ENCODE assay signal across 8 cellular contexts in genomic region chr1:64470670-64471217, GRCh38. TPM values are rescaled to one million over a fixed set of nuclear protein-coding genes. Genes with fewer than 3 reads are reported as not detected.
DNase-seq lines count a peak whose midpoint lies in the region; ATAC-seq and TF ChIP-seq lines count a peak whose summit lies in the region.

No MANE protein-coding gene starts in this region.

- DNase-seq in CD14-positive monocyte (ENCODE audit: low spot score) (no peak), HK-2 (ENCODE audit: unreplicated experiment) (peak; percentile 39), left ventricle myocardium inferior (peak; percentile 25), prostate gland (ENCODE audit: low spot score) (peak; percentile 8), NCI-H1048 (lab: John Stamatoyannopoulos, UW) (no peak)
- DNase-seq in activated T-cell treated with anti-CD3 and anti-CD28 coated beads, Interleukin-2, amount 50 U/mL, for 72 hours, result peak; percentile 25 to 29

- H3K4me3 Mint-ChIP-seq in CD14-positive monocyte, result peak overlapping the region; percentile 81 to 92
- peak overlapping the region; percentile 79 to 93 for H3K4me3 Mint-ChIP-seq in activated T-cell treated with anti-CD3 and anti-CD28 coated beads, Interleukin-2, amount 50 U/mL, for 72 hours

- H3K27me3 ChIP-seq in left ventricle myocardium inferior (ENCODE audit: low read depth), result peaks cover 8% of the 10 kb centered on the region
- H3K27me3 ChIP-seq in prostate gland (replicated peaks; ENCODE audit: insufficient read depth), result no peaks in the 10 kb centered on the region

- H3K27ac ChIP-seq in left ventricle myocardium inferior (replicated peaks) (peak overlapping the region; percentile 87), prostate gland (peak overlapping the region; percentile 81 to 82)

- H3K4me1 ChIP-seq in left ventricle myocardium inferior (peaks cover 53% of the 10 kb centered on the region), prostate gland (replicated peaks) (no peaks in the 10 kb centered on the region)

- H3K9me3 ChIP-seq in left ventricle myocardium inferior (replicated peaks) (no peaks in the 10 kb centered on the region), prostate gland (no peaks in the 10 kb centered on the region)

- peaks cover 7 to 12% of the 10 kb centered on the region in 2 donors for H3K36me3 Mint-ChIP-seq in CD14-positive monocyte
- H3K36me3 Mint-ChIP-seq in activated T-cell treated with anti-CD3 and anti-CD28 coated beads, Interleukin-2, amount 50 U/mL, for 72 hours (ENCODE audit: insufficient read depth in 2 of 2), result peaks cover 0 to 1% of the 10 kb centered on the region in 2 donors

- peaks cover 41 to 58% (median 57%) of the 10 kb centered on the region in 3 donors for H3K27me3 Mint-ChIP-seq in CD14-positive monocyte (ENCODE audit: low read depth in 3 of 3)
- H3K27me3 Mint-ChIP-seq in activated T-cell treated with anti-CD3 and anti-CD28 coated beads, Interleukin-2, amount 50 U/mL, for 72 hours (ENCODE audit: low read depth), result peaks cover 42% of the 10 kb centered on the region

- H3K9me3 Mint-ChIP-seq in CD14-positive monocyte, result peaks cover 0 to 13% (median 4%) of the 10 kb centered on the region in 7 donors
- H3K9me3 Mint-ChIP-seq in activated T-cell treated with anti-CD3 and anti-CD28 coated beads, Interleukin-2, amount 50 U/mL, for 72 hours, result no peaks in the 10 kb centered on the region

- H3K4me3 ChIP-seq in left ventricle myocardium inferior (peak overlapping the region; percentile 81), prostate gland (peak overlapping the region; percentile 56 to 60)

- no peaks in the 10 kb centered on the region for H3K36me3 ChIP-seq in left ventricle myocardium inferior
- H3K36me3 ChIP-seq in prostate gland, result no peaks in the 10 kb centered on the region

- H3K4me1 Mint-ChIP-seq in CD14-positive monocyte, result peaks cover 20% of the 10 kb centered on the region
- H3K4me1 Mint-ChIP-seq in activated T-cell treated with anti-CD3 and anti-CD28 coated beads, Interleukin-2, amount 50 U/mL, for 72 hours (ENCODE audit: low read depth), result peaks cover 17% of the 10 kb centered on the region

- TF ChIP-seq CTCF in CD14-positive monocyte (IDR thresholded peaks at IDR 0.05), result no peak
- no peak for TF ChIP-seq CTCF in left ventricle myocardium inferior (IDR thresholded peaks at IDR 0.05; ENCODE audit: borderline replicate concordance)
- TF ChIP-seq CTCF in prostate gland (IDR thresholded peaks at IDR 0.05), result no peak

- under 1% methylated on average over 16 of the region's 41 CpGs for WGBS in prostate gland

- no peak overlapping the region for H3K27ac Mint-ChIP-seq in CD14-positive monocyte
- no peak overlapping the region for H3K27ac Mint-ChIP-seq in activated T-cell treated with anti-CD3 and anti-CD28 coated beads, Interleukin-2, amount 50 U/mL, for 72 hours

- intact Hi-C loops in CD14-positive monocyte (cut with micrococcal nuclease), result no loop called here
- intact Hi-C loops in left ventricle myocardium inferior (cut with micrococcal nuclease), result loop anchor here (10.0 kb wide), 1 partner anchor 74 kb away; no protein-coding TSS in a partner anchor
- intact Hi-C loops in prostate gland (cut with DNase I), result loop anchor here (2.0 to 5.0 kb wide), 3 partner anchors 67 to 356 kb away; no protein-coding TSS in a partner anchor

- ATAC-seq in GM19043 (IDR thresholded peaks at IDR 0.05; ENCODE audit: low read depth, unreplicated experiment) (peak; percentile 9), GM18519 (IDR thresholded peaks at IDR 0.05; ENCODE audit: low FRiP score, unreplicated experiment) (no peak)
- peak; percentile 52 to 54 for ATAC-seq in activated T-cell treated with anti-CD3 and anti-CD28 coated beads, Interleukin-2, amount 50 U/mL, for 72 hours (replicated peaks in 1 of 2)

- no peak for TF ChIP-seq POLR2A in prostate gland (IDR thresholded peaks at IDR 0.05)

RNA-seq across cellular contexts. Expression of gene CACHD1, which starts 0.8 kb away (rescaled TPM):
- not detected for polyA plus RNA-seq in CD14-positive monocyte
- 1 to 10 TPM; 1.6 to 3.7 TPM for total RNA-seq in activated T-cell treated with anti-CD3 and anti-CD28 coated beads, Interleukin-2, amount 50 U/mL, for 72 hours
- total RNA-seq in left ventricle myocardium inferior, result 2.7 TPM
- total RNA-seq in prostate gland, result 10 to 100 TPM; 10.8 to 14.4 TPM

Comparison
In these comparisons a context has a peak if more than half of its experiments do, and no peak if none do; other contexts are left out.
1. DNase-seq: peak in HK-2 (single experiment), activated T-cell treated with anti-CD3 and anti-CD28 coated beads, Interleukin-2, amount 50 U/mL, for 72 hours (2 of 2), left ventricle myocardium inferior (single experiment) and prostate gland (single experiment); none in CD14-positive monocyte (single experiment) and NCI-H1048 (single experiment).
2. intact Hi-C loops: an anchor here in left ventricle myocardium inferior (10.0 kb wide) and prostate gland (2.0 to 5.0 kb wide); none called in CD14-positive monocyte.